1 cellular context compared by ENCODE assay signal in genomic region chr1:214420341-214420740, GRCh38.
TF ChIP-seq lines count a peak whose summit lies in the region.

No MANE protein-coding gene starts in this region.

TF ChIP-seq in GM23338, 12 proteins besides CTCF, POLR2A, EP300 and RAD21 (continued from another document):
- TF ChIP-seq ZNF462 (CRISPR knock-in tag; IDR thresholded peaks at IDR 0.05) (no peak), ETS1 (IDR thresholded peaks at IDR 0.05) (no peak), ZNF331 (CRISPR knock-in tag; IDR thresholded peaks at IDR 0.05; ENCODE audit: low read depth) (no peak), POLR2AphosphoS5 (IDR thresholded peaks at IDR 0.05; ENCODE audit: low read depth) (no peak), NANOG (IDR thresholded peaks at IDR 0.05; ENCODE audit: borderline replicate concordance) (no peak)
TF ChIP-seq in GM23338: peak in this region for 0.
